Comparison of ENCODE assay signal across 8 cellular contexts in genomic region chr11:75240381-75241035, GRCh38. TPM values are rescaled to one million over a fixed set of nuclear protein-coding genes. Genes with fewer than 3 reads are reported as not detected.
A peak's percentile ranks its signal among the peaks of the same experiment; 100 is the strongest.
DNase-seq lines count a peak whose midpoint lies in the region; ATAC-seq and TF ChIP-seq lines count a peak whose summit lies in the region.

A gene with protein sequence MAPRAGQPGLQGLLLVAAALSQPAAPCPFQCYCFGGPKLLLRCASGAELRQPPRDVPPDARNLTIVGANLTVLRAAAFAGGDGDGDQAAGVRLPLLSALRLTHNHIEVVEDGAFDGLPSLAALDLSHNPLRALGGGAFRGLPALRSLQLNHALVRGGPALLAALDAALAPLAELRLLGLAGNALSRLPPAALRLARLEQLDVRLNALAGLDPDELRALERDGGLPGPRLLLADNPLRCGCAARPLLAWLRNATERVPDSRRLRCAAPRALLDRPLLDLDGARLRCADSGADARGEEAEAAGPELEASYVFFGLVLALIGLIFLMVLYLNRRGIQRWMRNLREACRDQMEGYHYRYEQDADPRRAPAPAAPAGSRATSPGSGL (plus strand): TSS chr11:75240774. CDS start chr11:75241050, 276 bp downstream.

- no peaks in the 10 kb centered on the region for H4K20me1 ChIP-seq in OCI-LY7 (ENCODE audit: insufficient read depth, low read length)

- no peaks in the 10 kb centered on the region for H3K79me2 ChIP-seq in OCI-LY7 (ENCODE audit: insufficient read depth, low read depth, low read length)

- no TSS peak for BruUV-seq in OCI-LY7 (replicated peaks; lab: Mats Ljungman, UMichigan)

- H3K9ac ChIP-seq in HUES64 (ENCODE audit: low read depth, low read length), result peak within 1 kb of the TSS; percentile 69

- H3K4me1 ChIP-seq in HUES64 (ENCODE audit: insufficient read depth, low read length), result peaks cover 19% of the 10 kb centered on the region
- no peaks in the 10 kb centered on the region for H3K4me1 ChIP-seq in OCI-LY7 (ENCODE audit: insufficient read depth, low read length, poor library complexity, severe bottlenecking)

- H3K4me3 Mint-ChIP-seq in activated naive CD8-positive, alpha-beta T cell treated with anti-CD3 and anti-CD28 coated beads, Interleukin-2, amount 10 ng/mL, durations not matched to agents 7 days and 5 days, result peak within 1 kb of the TSS; percentile 79
- peak within 1 kb of the TSS; percentile 66 for H3K4me3 Mint-ChIP-seq in stimulated activated memory B cell treated with anti-CD40 and anti-IgM and Interleukin-4, amounts not matched to agents 10 μg/mL and 1 μg/mL and 100 μg/mL, for 72 hours

- CTCF ChIA-PET in AG04450 (lab: Charles Lee) (interaction anchor here (0.6 to 5.4 kb wide), 11 partner anchors 7 to 320 kb away, joined by 3 to 29 read pairs (median 3); no protein-coding TSS in a partner anchor), OCI-LY7 (lab: Charles Lee; ENCODE audit: unreplicated experiment) (no interaction called here)

- TF ChIP-seq CTCF in AG04450 (IDR thresholded peaks at IDR 0.05; ENCODE audit: low read depth, low read length), result no peak
- no peak for TF ChIP-seq CTCF in kidney epithelial cell (IDR thresholded peaks at IDR 0.05; ENCODE audit: insufficient read depth, low read length, poor library complexity, severe bottlenecking)
- TF ChIP-seq CTCF in OCI-LY7 (conservative IDR thresholded peaks at IDR 0.05; ENCODE audit: low read length), result no peak

- no peak within 1 kb of the TSS for H3K27ac ChIP-seq in AG04450 (ENCODE audit: low read depth, low read length)
- H3K27ac ChIP-seq in HUES64 (ENCODE audit: low read depth, low read length), result no peak within 1 kb of the TSS
- no peak within 1 kb of the TSS for H3K27ac ChIP-seq in OCI-LY7 (ENCODE audit: low read depth, low read length, poor library complexity, severe bottlenecking)

- H2AFZ ChIP-seq in OCI-LY7 (ENCODE audit: low read length), result no peak within 1 kb of the TSS

- DNase-seq in AG04450 (ENCODE audit: low read depth, low spot score), result no peak
- DNase-seq in activated naive CD8-positive, alpha-beta T cell treated with anti-CD3 and anti-CD28 coated beads, Interleukin-2, amount 10 ng/mL, durations not matched to agents 7 days and 5 days, result no peak
- no peak for DNase-seq in kidney epithelial cell (ENCODE audit: low read depth)
- no peak for DNase-seq in AG08395 (ENCODE audit: low spot score)
- no peak for DNase-seq in OCI-LY7 (ENCODE audit: low spot score)

- H3K4me2 ChIP-seq in OCI-LY7 (ENCODE audit: low read length), result no peak within 1 kb of the TSS

- H3K9me3 ChIP-seq in AG04450 (ENCODE audit: control insufficient read depth, insufficient read depth, low read length), result no peaks in the 10 kb centered on the region; the same call in 1 of the 2 replicates
- H3K9me3 ChIP-seq in HUES64 (ENCODE audit: insufficient read depth, low read depth, low read length), result no peaks in the 10 kb centered on the region
- H3K9me3 ChIP-seq in OCI-LY7 (ENCODE audit: low read length), result no peaks in the 10 kb centered on the region

- no peaks in the 10 kb centered on the region for H3K9me2 ChIP-seq in OCI-LY7 (ENCODE audit: insufficient read depth, low read length)

- H3K4me3 ChIP-seq in AG04450 (ENCODE audit: low read depth, low read length), result peak within 1 kb of the TSS; percentile 42; the same call in 1 of the 2 replicates
- peak within 1 kb of the TSS; percentile 58 for H3K4me3 ChIP-seq in HUES64 (ENCODE audit: low read length)
- H3K4me3 ChIP-seq in kidney epithelial cell (ENCODE audit: low read depth, low read length), result peak within 1 kb of the TSS; percentile 13
- no peak within 1 kb of the TSS for H3K4me3 ChIP-seq in OCI-LY7 (ENCODE audit: low read depth, low read length, poor library complexity, severe bottlenecking)

- peaks cover 5% of the 10 kb centered on the region for H3K4me1 Mint-ChIP-seq in activated naive CD8-positive, alpha-beta T cell treated with anti-CD3 and anti-CD28 coated beads, Interleukin-2, amount 10 ng/mL, durations not matched to agents 7 days and 5 days
- peaks cover 10% of the 10 kb centered on the region for H3K4me1 Mint-ChIP-seq in stimulated activated memory B cell treated with anti-CD40 and anti-IgM and Interleukin-4, amounts not matched to agents 10 μg/mL and 1 μg/mL and 100 μg/mL, for 72 hours

- peaks cover 52% of the 10 kb centered on the region for H3K27me3 Mint-ChIP-seq in activated naive CD8-positive, alpha-beta T cell treated with anti-CD3 and anti-CD28 coated beads, Interleukin-2, amount 10 ng/mL, durations not matched to agents 7 days and 5 days
- H3K27me3 Mint-ChIP-seq in stimulated activated memory B cell treated with anti-CD40 and anti-IgM and Interleukin-4, amounts not matched to agents 10 μg/mL and 1 μg/mL and 100 μg/mL, for 72 hours, result peaks cover 65% of the 10 kb centered on the region

- no peak within 1 kb of the TSS for H3K27ac Mint-ChIP-seq in activated naive CD8-positive, alpha-beta T cell treated with anti-CD3 and anti-CD28 coated beads, Interleukin-2, amount 10 ng/mL, durations not matched to agents 7 days and 5 days
- H3K27ac Mint-ChIP-seq in stimulated activated memory B cell treated with anti-CD40 and anti-IgM and Interleukin-4, amounts not matched to agents 10 μg/mL and 1 μg/mL and 100 μg/mL, for 72 hours, result no peak within 1 kb of the TSS

- no peak for ATAC-seq in activated naive CD8-positive, alpha-beta T cell treated with anti-CD3 and anti-CD28 coated beads, Interleukin-2, amount 10 ng/mL, durations not matched to agents 7 days and 5 days (ENCODE audit: low read depth)
- no peak for ATAC-seq in stimulated activated memory B cell treated with anti-CD40 and anti-IgM and Interleukin-4, amounts not matched to agents 10 μg/mL and 1 μg/mL and 100 μg/mL, for 72 hours
- no peak for ATAC-seq in GM19023 (IDR thresholded peaks at IDR 0.05; ENCODE audit: unreplicated experiment)

- 2% methylated on average over 56 of the region's 56 CpGs for WGBS in HUES64

- no peaks in the 10 kb centered on the region for H3K9me3 Mint-ChIP-seq in activated naive CD8-positive, alpha-beta T cell treated with anti-CD3 and anti-CD28 coated beads, Interleukin-2, amount 10 ng/mL, durations not matched to agents 7 days and 5 days
- H3K9me3 Mint-ChIP-seq in stimulated activated memory B cell treated with anti-CD40 and anti-IgM and Interleukin-4, amounts not matched to agents 10 μg/mL and 1 μg/mL and 100 μg/mL, for 72 hours, result no peaks in the 10 kb centered on the region

- H3K27me3 ChIP-seq in AG04450 (ENCODE audit: control insufficient read depth, insufficient read depth, low read length) (peaks cover 59% of the 10 kb centered on the region), HUES64 (ENCODE audit: insufficient read depth, low read length) (peaks cover 79% of the 10 kb centered on the region), kidney epithelial cell (ENCODE audit: control insufficient read depth, insufficient read depth, low read length) (peaks cover 68% of the 10 kb centered on the region)

- H3K36me3 ChIP-seq in HUES64 (ENCODE audit: insufficient read depth, low read length) (no peaks in the 10 kb centered on the region), kidney epithelial cell (ENCODE audit: control insufficient read depth, insufficient read depth, low read length) (no peaks in the 10 kb centered on the region), OCI-LY7 (ENCODE audit: insufficient read depth, low read length) (no peaks in the 10 kb centered on the region)

- intact Hi-C loops in OCI-LY7 (cut with micrococcal nuclease; ENCODE audit: unreplicated experiment), result no loop called here

- no peaks in the 10 kb centered on the region for H3K36me3 Mint-ChIP-seq in activated naive CD8-positive, alpha-beta T cell treated with anti-CD3 and anti-CD28 coated beads, Interleukin-2, amount 10 ng/mL, durations not matched to agents 7 days and 5 days
- no peaks in the 10 kb centered on the region for H3K36me3 Mint-ChIP-seq in stimulated activated memory B cell treated with anti-CD40 and anti-IgM and Interleukin-4, amounts not matched to agents 10 μg/mL and 1 μg/mL and 100 μg/mL, for 72 hours

- POLR2A ChIA-PET in AG04450 (lab: Yijun Ruan, JAX), result no interaction called here
- POLR2A ChIA-PET in activated naive CD8-positive, alpha-beta T cell treated with anti-CD3 and anti-CD28 coated beads, Interleukin-2, amount 10 ng/mL, durations not matched to agents 7 days and 5 days (lab: Charles Lee), result interaction anchor here (1.1 to 1.4 kb wide), 3 partner anchors 98 to 311 kb away, joined by 3 to 6 read pairs (median 4); no protein-coding TSS in a partner anchor
- POLR2A ChIA-PET in OCI-LY7 (lab: Charles Lee), result interaction anchor here (0.7 kb wide), 1 partner anchor 240 kb away, joined by 3 read pairs; no protein-coding TSS in a partner anchor

RNA-seq across cellular contexts. Expression of the gene that starts here (rescaled TPM):
- polyA plus RNA-seq in AG04450 (2011; rRNA removed), result 0.02 TPM in 1 of 2 replicates, not detected in the other
- not detected in 2 replicates for polyA minus RNA-seq in AG04450 (2011; rRNA and poly(A)+ RNA removed)
- 0.20 TPM for polyA plus RNA-seq in HUES64 (2013, experiment 1 of 2)
- polyA plus RNA-seq in HUES64 (2013, experiment 2 of 2), result 0.76 TPM
- under 1 TPM; 0.14 to 0.28 TPM for total RNA-seq in activated naive CD8-positive, alpha-beta T cell treated with anti-CD3 and anti-CD28 coated beads, Interleukin-2, amount 10 ng/mL, durations not matched to agents 7 days and 5 days
- total RNA-seq in kidney epithelial cell, result 0.04 TPM in 1 of 2 replicates, not detected in the other
- not detected in 2 replicates for total RNA-seq in OCI-LY7 (2014; rRNA removed; shearing (Covaris generic))
- total RNA-seq in OCI-LY7 (2022), result not detected in 2 replicates
